In the genomic region with DNA sequence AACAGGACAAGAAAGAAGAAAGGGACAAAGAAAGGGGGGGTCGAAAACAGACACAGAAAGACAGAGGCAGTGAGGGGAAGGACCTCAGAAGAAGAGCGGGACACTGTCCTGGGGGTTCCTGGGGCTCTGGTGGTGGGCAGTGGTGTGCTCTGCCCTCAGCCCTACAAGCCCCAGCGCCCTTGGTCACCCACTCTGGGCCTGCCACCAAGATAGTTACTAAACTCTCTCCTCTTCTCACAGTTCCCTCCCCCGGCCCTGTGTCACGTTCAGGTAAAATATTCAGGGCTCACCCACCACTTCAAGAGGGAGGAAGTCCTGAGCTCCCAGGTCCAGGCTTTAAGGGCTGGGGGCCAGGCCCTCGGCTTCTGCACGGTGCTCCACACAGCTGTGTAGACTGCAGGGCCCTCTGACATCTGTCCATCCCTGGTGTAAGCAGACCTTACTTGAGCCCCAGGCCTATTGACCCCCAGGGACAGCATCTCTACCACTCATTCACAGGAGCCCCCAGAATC, we compare ENCODE assay signal across 26 cellular contexts.
DNase-seq lines count a peak whose midpoint lies in the region; ATAC-seq, FAIRE-seq and TF ChIP-seq lines count a peak whose summit lies in the region.
"Had no signal": no experiment of that assay in that cellular context is flagged by ENCODE, and none has a peak within 500 bp of the region (broad histone marks: within the 10 kb centered on the region; RNA-seq: fewer than 3 reads in every experiment).

No MANE protein-coding gene starts in this region.

- peaks cover 2% of the 10 kb centered on the region for H3K27me3 Mint-ChIP-seq in activated CD4-positive, alpha-beta T cell treated with anti-CD3 and anti-CD28 coated beads, Interleukin-2, amount 10 ng/mL, durations not matched to agents 7 days and 5 days
- H3K27me3 Mint-ChIP-seq: activated T-cell treated with anti-CD3 and anti-CD28 coated beads, Interleukin-2, amount 50 U/mL, for 24 hours had no signal

- no peaks in the 10 kb centered on the region for H3K36me3 Mint-ChIP-seq in activated CD4-positive, alpha-beta T cell treated with anti-CD3 and anti-CD28 coated beads, Interleukin-2, amount 10 ng/mL, durations not matched to agents 7 days and 5 days (ENCODE audit: low read depth)
- H3K36me3 Mint-ChIP-seq: memory B cell had no signal

- H3K79me2 ChIP-seq in K562 (ENCODE audit: control insufficient read depth, insufficient read depth, low read length) = no peaks in the 10 kb centered on the region

- H2AK9ac ChIP-seq in IMR-90 (replicated peaks; ENCODE audit: low read depth, low read length, poor library complexity) = peak overlapping the region; percentile 20

- no peak for TF ChIP-seq POLR2A in IMR-90 (IDR thresholded peaks at IDR 0.05; ENCODE audit: low read depth, low read length)
- no peak for TF ChIP-seq POLR2A in K562 (conservative IDR thresholded peaks at IDR 0.05)
- TF ChIP-seq POLR2A in spleen (IDR thresholded peaks at IDR 0.05) = no peak

- H3K9me3 ChIP-seq in IMR-90 (ENCODE audit: control insufficient read depth, insufficient read depth, low read length) (no peaks in the 10 kb centered on the region), K562 (replicated peaks; ENCODE audit: control insufficient read depth, insufficient read depth, low read depth, low read length) (peaks cover under 1% of the 10 kb centered on the region; the same call in 1 of the 2 replicates), lower lobe of right lung (no peaks in the 10 kb centered on the region), spleen (no peaks in the 10 kb centered on the region)
- H3K9me3 ChIP-seq: heart right ventricle, upper lobe of left lung had no signal

- peak overlapping the region; percentile 98 for H2BK120ac ChIP-seq in IMR-90 (ENCODE audit: low read depth, low read length)

- H4K20me1 ChIP-seq in IMR-90 (ENCODE audit: insufficient read depth, low read length) (no peaks in the 10 kb centered on the region), K562 (replicated peaks; ENCODE audit: control insufficient read depth, insufficient read depth, low read length) (no peaks in the 10 kb centered on the region)

- no peaks in the 10 kb centered on the region for H3K9me3 Mint-ChIP-seq in activated CD4-positive, alpha-beta T cell treated with anti-CD3 and anti-CD28 coated beads, Interleukin-2, amount 10 ng/mL, durations not matched to agents 7 days and 5 days
- H3K9me3 Mint-ChIP-seq: activated T-cell treated with anti-CD3 and anti-CD28 coated beads, Interleukin-2, amount 50 U/mL, for 24 hours; effector memory CD8-positive, alpha-beta T cell; memory B cell had no signal

- H3K18ac ChIP-seq in IMR-90 (ENCODE audit: low read depth, low read length) = no peak overlapping the region

- FAIRE-seq in K562 (lab: Jason Lieb, UNC) = no peak
- FAIRE-seq: colon had no signal

- in situ Hi-C loops in IMR-90 (cut with MboI; ENCODE audit: low sequenced_read_pairs) = no loop called here
- in situ Hi-C loops in K562 (cut with MboI) = no loop called here

- TF ChIP-seq CTCF in IMR-90 (conservative IDR thresholded peaks at IDR 0.05; ENCODE audit: low read depth, low read length) = no peak
- no peak for TF ChIP-seq CTCF in K562 (IDR thresholded peaks at IDR 0.05 in 2 of 3, conservative IDR thresholded peaks at IDR 0.05 in 1 of 3; ENCODE audit: insufficient read depth in 2 of 3, low read depth in 1 of 3, low read length in 3 of 3)
- no peak for TF ChIP-seq CTCF in lower lobe of right lung (IDR thresholded peaks at IDR 0.05)
- TF ChIP-seq CTCF in spleen (IDR thresholded peaks at IDR 0.05 in 8 of 11, conservative IDR thresholded peaks at IDR 0.05 in 3 of 11) = no peak
- no peak for TF ChIP-seq CTCF in GM10266 (IDR thresholded peaks at IDR 0.05; ENCODE audit: control insufficient read depth, insufficient read depth, low read depth, missing control alignments)

- POLR2A ChIA-PET in IMR-90 (lab: Charles Lee; ENCODE audit: unreplicated experiment) (interaction anchor here (1.0 kb wide), 1 partner anchor 13 kb away, joined by 3 read pairs; no protein-coding TSS in a partner anchor), K562 (lab: Yijun Ruan, JAX) (interaction anchor here (1.0 to 1.6 kb wide), 3 partner anchors 10 to 253 kb away, joined by 4 to 5 read pairs (median 4); no protein-coding TSS in a partner anchor)
- POLR2A ChIA-PET in activated CD4-positive, alpha-beta T cell treated with anti-CD3 and anti-CD28 coated beads, Interleukin-2, amount 10 ng/mL, durations not matched to agents 7 days and 5 days (lab: Charles Lee) = no interaction called here

- peaks cover 0 to 19% of the 10 kb centered on the region in 2 experiments; a peak in 2 of 4 replicates for H3K79me1 ChIP-seq in IMR-90 (ENCODE audit: low read depth in 1 of 2, low read length in 2 of 2)

- intact Hi-C loops in IMR-90 (cut with micrococcal nuclease) (loop anchor here (2.0 kb wide), 1 partner anchor 29 kb away; no protein-coding TSS in a partner anchor), K562 (cut with micrococcal nuclease) (no loop called here), lower lobe of right lung (cut with DNase I) (no loop called here), spleen (cut with DNase I; ENCODE audit: low total_unique reads) (no loop called here)

- peak overlapping the region; percentile 99 for H2AK5ac ChIP-seq in IMR-90 (ENCODE audit: low read depth, low read length)

- H3K4me3 ChIP-seq in IMR-90 (ENCODE audit: insufficient read depth, low read depth, low read length) (no peak overlapping the region), K562 (no peak overlapping the region), lower lobe of right lung (no peak overlapping the region), spleen (no peak overlapping the region)
- H3K4me3 ChIP-seq: heart right ventricle, upper lobe of left lung had no signal

- no peak for ATAC-seq in IMR-90 (ENCODE audit: low read depth)
- no peak for ATAC-seq in K562
- ATAC-seq in lower lobe of right lung = no peak
- ATAC-seq: effector memory CD8-positive, alpha-beta T cell; heart right ventricle; left colon had no signal

- H3K4me3 Mint-ChIP-seq in activated CD4-positive, alpha-beta T cell treated with anti-CD3 and anti-CD28 coated beads, Interleukin-2, amount 10 ng/mL, durations not matched to agents 7 days and 5 days = no peak overlapping the region
- H3K4me3 Mint-ChIP-seq: activated T-cell treated with anti-CD3 and anti-CD28 coated beads, Interleukin-2, amount 50 U/mL, for 24 hours; effector memory CD8-positive, alpha-beta T cell; memory B cell had no signal

- H3K9me1 ChIP-seq in IMR-90 (ENCODE audit: insufficient read depth, low read length) = peaks cover 36% of the 10 kb centered on the region
- no peaks in the 10 kb centered on the region for H3K9me1 ChIP-seq in K562 (ENCODE audit: control insufficient read depth, insufficient read depth, low read length)

- TF ChIP-seq EP300 in K562 (IDR thresholded peaks at IDR 0.05; ENCODE audit: low read length) = no peak

- no peak for DNase-seq in IMR-90
- DNase-seq in K562 (ENCODE audit: extremely low read depth in 1 of 4, low spot score in 3 of 4) = no peak
- peak; percentile 17 for DNase-seq in lower lobe of right lung
- DNase-seq in spleen = peak; percentile 47
- DNase-seq in GM10266 (ENCODE audit: extremely low spot score) = no peak
- no peak for DNase-seq in activated CD4-positive, alpha-beta T cell treated with anti-CD3 and anti-CD28 coated beads, Interleukin-2, amount 10 ng/mL, durations not matched to agents 7 days and 5 days
- no peak for DNase-seq in occipital lobe (lab: John Stamatoyannopoulos, UW)
- DNase-seq: activated CD4-positive, alpha-beta T cell treated with anti-CD3 and anti-CD28 coated beads for 4 hours; activated T-cell treated with anti-CD3 and anti-CD28 coated beads, Interleukin-2, amount 50 U/mL, for 24 hours; DMS79 treated with DMSO at 0.1 percent for 48 hours; effector memory CD8-positive, alpha-beta T cell; foreskin fibroblast; GF-D8; heart right ventricle; Karpas-422; NCI-H1436; NCI-H446; NCI-H774; nucleus accumbens; retina; stimulated activated CD4-positive, alpha-beta T cell treated with anti-CD3 and anti-CD28 coated beads, Interleukin-4, amount 100 ng/mL, for 1 hour; upper lobe of left lung had no signal

- no peak overlapping the region for H3K23ac ChIP-seq in IMR-90 (ENCODE audit: low read depth, low read length)

- H3K4ac ChIP-seq in IMR-90 (ENCODE audit: low read depth, low read length) = peak overlapping the region; percentile 95

- no peak overlapping the region for H2BK5ac ChIP-seq in IMR-90 (ENCODE audit: low read depth, low read length, poor library complexity, severe bottlenecking)

- BruUV-seq in IMR-90 (replicated peaks; lab: Mats Ljungman, UMichigan) = no TSS peak
- BruUV-seq in K562 (replicated peaks; lab: Mats Ljungman, UMichigan) = no TSS peak

- H3K27ac Mint-ChIP-seq in activated CD4-positive, alpha-beta T cell treated with anti-CD3 and anti-CD28 coated beads, Interleukin-2, amount 10 ng/mL, durations not matched to agents 7 days and 5 days = no peak overlapping the region
- H3K27ac Mint-ChIP-seq: activated T-cell treated with anti-CD3 and anti-CD28 coated beads, Interleukin-2, amount 50 U/mL, for 24 hours; effector memory CD8-positive, alpha-beta T cell; memory B cell had no signal

- no peak overlapping the region for H3K9ac ChIP-seq in IMR-90 (ENCODE audit: low read depth, low read length)
- peak overlapping the region in 1 of 2 experiments; percentile 22; a peak in 2 of 4 replicates for H3K9ac ChIP-seq in K562 (ENCODE audit: insufficient read depth in 1 of 2, low read depth in 2 of 2, low read length in 2 of 2)

- H3K4me1 ChIP-seq in IMR-90 (ENCODE audit: control insufficient read depth, insufficient read depth, low read length) (peaks cover 46% of the 10 kb centered on the region), K562 (replicated peaks in 1 of 2; ENCODE audit: control insufficient read depth in 2 of 2, insufficient read depth in 2 of 2, low read length in 2 of 2) (peaks cover 37 to 55% of the 10 kb centered on the region in 2 experiments), lower lobe of right lung (peaks cover 6% of the 10 kb centered on the region), spleen (peaks cover 0 to 16% (median 8%) of the 10 kb centered on the region in 6 donors)

- H3K56ac ChIP-seq in IMR-90 (ENCODE audit: extremely low read depth, insufficient read depth, low read length) = 0 out of 2 replicates have a peak overlapping the region, but pooled peaks have one; percentile 1

- H3K14ac ChIP-seq in IMR-90 (replicated peaks; ENCODE audit: low read depth, low read length) = no peak overlapping the region; the same call in 1 of the 2 replicates

- no peaks in the 10 kb centered on the region for H3K36me3 ChIP-seq in IMR-90 (ENCODE audit: control insufficient read depth, insufficient read depth, low read length)
- no peaks in the 10 kb centered on the region for H3K36me3 ChIP-seq in K562 (ENCODE audit: control insufficient read depth, insufficient read depth, low read length)
- H3K36me3 ChIP-seq in lower lobe of right lung = no peaks in the 10 kb centered on the region
- no peaks in the 10 kb centered on the region for H3K36me3 ChIP-seq in spleen
- H3K36me3 ChIP-seq: heart right ventricle, upper lobe of left lung had no signal

- H3K4me2 ChIP-seq in IMR-90 (ENCODE audit: low read depth, low read length) = no peak overlapping the region
- no peak overlapping the region for H3K4me2 ChIP-seq in K562 (ENCODE audit: insufficient read depth, low read length)

- H3K27me3 ChIP-seq in IMR-90 (ENCODE audit: control insufficient read depth, insufficient read depth, low read length) (no peaks in the 10 kb centered on the region), K562 (ENCODE audit: control insufficient read depth in 2 of 2, insufficient read depth in 2 of 2, low read length in 2 of 2) (no peaks in the 10 kb centered on the region; a peak in 1 of 5 replicates), lower lobe of right lung (ENCODE audit: low read depth) (no peaks in the 10 kb centered on the region), spleen (replicated peaks in 1 of 7) (peaks cover 0 to 4% (median 0%) of the 10 kb centered on the region in 7 donors)
- H3K27me3 ChIP-seq: heart right ventricle, upper lobe of left lung had no signal

- H3K27ac ChIP-seq in IMR-90 (ENCODE audit: insufficient read depth, low read length) (no peak overlapping the region), K562 (ENCODE audit: extremely low read depth, low read depth, low read length) (no peak overlapping the region), lower lobe of right lung (no peak overlapping the region), spleen (no peak overlapping the region)
- H3K27ac ChIP-seq: C4-2B, upper lobe of left lung had no signal

- no peak overlapping the region; the same call in 1 of the 2 replicates for H4K5ac ChIP-seq in IMR-90 (ENCODE audit: low read depth, low read length)

- H2BK20ac ChIP-seq in IMR-90 (ENCODE audit: low read depth, low read length) = peak overlapping the region; percentile 70; the same call in 1 of the 2 replicates

- H2AFZ ChIP-seq in IMR-90 (replicated peaks; ENCODE audit: low read length, poor library complexity) = peak overlapping the region; percentile 0
- H2AFZ ChIP-seq in K562 (ENCODE audit: low read depth, low read length) = peak overlapping the region; percentile 15

- peak overlapping the region; percentile 43 to 78; a peak in 2 of 4 replicates for H4K8ac ChIP-seq in IMR-90 (ENCODE audit: low read depth in 2 of 2, low read length in 2 of 2)

- peaks cover 8% of the 10 kb centered on the region for H3K4me1 Mint-ChIP-seq in activated CD4-positive, alpha-beta T cell treated with anti-CD3 and anti-CD28 coated beads, Interleukin-2, amount 10 ng/mL, durations not matched to agents 7 days and 5 days

- WGBS in IMR-90 (ENCODE audit: extremely low coverage in 2 of 2, insufficient read length in 1 of 2), 2 experiments = 88% methylated on average over 4 of the region's 7 CpGs; no CpG with 5 or more reads in 1 of the 2 experiments
- WGBS in K562 (ENCODE audit: insufficient coverage, low coverage, missing lambda C conversion rate) = 59% methylated on average over 7 of the region's 7 CpGs
- WGBS in spleen, 5 donors = 83 to 96% (median 86%) methylated on average over 5 to 7 of the region's 7 CpGs

- peak overlapping the region; percentile 97 for H4K91ac ChIP-seq in IMR-90 (ENCODE audit: insufficient read depth, low read depth, low read length)

- dilution Hi-C loops in IMR-90 (cut with HindIII; ENCODE audit: low sequenced_read_pairs, unreplicated experiment) = no loop called here

- TF ChIP-seq RAD21 in IMR-90 (IDR thresholded peaks at IDR 0.05; ENCODE audit: low read length) (no peak), K562 (CRISPR knock-in tag; conservative IDR thresholded peaks at IDR 0.05 in 1 of 2, IDR thresholded peaks at IDR 0.05 in 1 of 2) (no peak)

- CTCF ChIA-PET in IMR-90 (lab: Yijun Ruan, JAX) (no interaction called here), K562 (lab: Yijun Ruan, JAX; ENCODE audit: low intra/inter-chr PET ratio) (no interaction called here)
- CTCF ChIA-PET in activated CD4-positive, alpha-beta T cell treated with anti-CD3 and anti-CD28 coated beads, Interleukin-2, amount 10 ng/mL, durations not matched to agents 7 days and 5 days (lab: Charles Lee) = interaction anchor here (1.1 to 1.3 kb wide), 2 partner anchors 29 to 39 kb away, joined by 3 to 4 read pairs; no protein-coding TSS in a partner anchor

- H2BK15ac ChIP-seq in IMR-90 (ENCODE audit: low read depth, low read length) = peak overlapping the region; percentile 91; the same call in 2 of the 3 replicates

Comparison
In these comparisons a context has a peak if more than half of its experiments do, and no peak if none do; other contexts are left out.
1. DNase-seq: peak in lower lobe of right lung (single experiment) and spleen (single experiment); none in IMR-90 (single experiment), K562 (0 of 4), GM10266 (single experiment), activated CD4-positive, alpha-beta T cell treated with anti-CD3 and anti-CD28 coated beads, Interleukin-2, amount 10 ng/mL, durations not matched to agents 7 days and 5 days (single experiment) and occipital lobe (single experiment).